1 cellular context compared by ENCODE assay signal in genomic region chr20:47206552-47206951, GRCh38.
TF ChIP-seq lines count a peak whose summit lies in the region.

No MANE protein-coding gene starts in this region.

TF ChIP-seq in HepG2, 621 proteins besides CTCF, POLR2A, EP300 and RAD21:
- TF ChIP-seq NFIB (CRISPR knock-in tag; IDR thresholded peaks at IDR 0.05; ENCODE audit: borderline replicate concordance) (0 out of 2 replicates have a peak, but pooled peaks have one; percentile 72), ZNF296 (CRISPR knock-in tag; conservative IDR thresholded peaks at IDR 0.05) (0 out of 2 replicates have a peak, but pooled peaks have one; percentile 9)
